ENCODE assay signal across 1 cellular context in the genomic region with DNA sequence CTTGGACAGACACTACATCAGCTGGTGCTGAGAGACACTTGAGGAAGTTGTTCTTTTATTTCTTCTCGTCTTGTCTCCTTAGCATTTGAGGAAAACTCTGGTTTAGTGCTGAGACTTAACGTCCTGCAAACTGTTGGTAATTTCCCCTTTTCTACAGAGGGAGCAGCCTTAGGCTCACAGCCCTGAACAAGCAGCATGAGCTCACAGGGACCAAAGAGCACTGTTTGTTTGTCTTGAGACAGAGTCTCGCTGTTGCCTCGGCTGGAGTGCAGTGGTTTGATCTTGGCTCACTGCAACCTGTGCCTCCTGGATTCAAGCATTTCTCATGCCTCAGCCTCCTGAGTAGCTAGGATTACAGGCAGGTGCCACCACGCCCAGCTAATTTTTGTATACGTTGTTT.
TF ChIP-seq lines count a peak whose summit lies in the region.

No MANE protein-coding gene starts in this region.

TF ChIP-seq in HepG2, 621 proteins besides CTCF, POLR2A, EP300 and RAD21 (continued from another document and continues in another):
- TF ChIP-seq AKNA (CRISPR knock-in tag; IDR thresholded peaks at IDR 0.05; ENCODE audit: borderline replicate concordance) (no peak), HNRNPK (IDR thresholded peaks at IDR 0.05; ENCODE audit: low read depth, low read length, poor library complexity, severe bottlenecking) (no peak), SSRP1 (CRISPR knock-in tag; IDR thresholded peaks at IDR 0.05) (peak; percentile 53; the same call in 1 of the 2 replicates), MIER2 (CRISPR knock-in tag; IDR thresholded peaks at IDR 0.05) (0 out of 2 replicates have a peak, but pooled peaks have one; percentile 27), ASH2L (IDR thresholded peaks at IDR 0.05; ENCODE audit: insufficient read length, low read depth, low read length) (no peak), ZSCAN31 (CRISPR knock-in tag; IDR thresholded peaks at IDR 0.05; ENCODE audit: low read depth) (no peak), ZNF275 (CRISPR knock-in tag; IDR thresholded peaks at IDR 0.05; ENCODE audit: borderline replicate concordance) (no peak), BHLHE40 (IDR thresholded peaks at IDR 0.05; ENCODE audit: low read length) (no peak), NRL (CRISPR knock-in tag; IDR thresholded peaks at IDR 0.05; ENCODE audit: borderline replicate concordance) (no peak), ZNF713 (CRISPR knock-in tag; IDR thresholded peaks at IDR 0.05) (no peak), TFDP1 (CRISPR knock-in tag; IDR thresholded peaks at IDR 0.05; ENCODE audit: borderline replicate concordance) (peak; percentile 20; the same call in 1 of the 2 replicates), MTERF4 (CRISPR knock-in tag; IDR thresholded peaks at IDR 0.05) (no peak), PITX1 (CRISPR knock-in tag; IDR thresholded peaks at IDR 0.05) (0 out of 2 replicates have a peak, but pooled peaks have one; percentile 21), BRCA1 (CRISPR knock-in tag; IDR thresholded peaks at IDR 0.05) (no peak), ZBTB42 (CRISPR knock-in tag; IDR thresholded peaks at IDR 0.05) (no peak), SYNCRIP (IDR thresholded peaks at IDR 0.05; ENCODE audit: insufficient read depth, low read depth, low read length) (no peak), ZFP1 (CRISPR knock-in tag; IDR thresholded peaks at IDR 0.05) (no peak), FOXK1 (CRISPR knock-in tag; IDR thresholded peaks at IDR 0.05; ENCODE audit: borderline replicate concordance, low read depth) (no peak), BCL3 (CRISPR knock-in tag; IDR thresholded peaks at IDR 0.05) (no peak), MAX (IDR thresholded peaks at IDR 0.05) (peak; percentile 19; the same call in 1 of the 2 replicates), ZFP90 (CRISPR knock-in tag; IDR thresholded peaks at IDR 0.05; ENCODE audit: borderline replicate concordance) (no peak)
- TF ChIP-seq, protein P1, sequence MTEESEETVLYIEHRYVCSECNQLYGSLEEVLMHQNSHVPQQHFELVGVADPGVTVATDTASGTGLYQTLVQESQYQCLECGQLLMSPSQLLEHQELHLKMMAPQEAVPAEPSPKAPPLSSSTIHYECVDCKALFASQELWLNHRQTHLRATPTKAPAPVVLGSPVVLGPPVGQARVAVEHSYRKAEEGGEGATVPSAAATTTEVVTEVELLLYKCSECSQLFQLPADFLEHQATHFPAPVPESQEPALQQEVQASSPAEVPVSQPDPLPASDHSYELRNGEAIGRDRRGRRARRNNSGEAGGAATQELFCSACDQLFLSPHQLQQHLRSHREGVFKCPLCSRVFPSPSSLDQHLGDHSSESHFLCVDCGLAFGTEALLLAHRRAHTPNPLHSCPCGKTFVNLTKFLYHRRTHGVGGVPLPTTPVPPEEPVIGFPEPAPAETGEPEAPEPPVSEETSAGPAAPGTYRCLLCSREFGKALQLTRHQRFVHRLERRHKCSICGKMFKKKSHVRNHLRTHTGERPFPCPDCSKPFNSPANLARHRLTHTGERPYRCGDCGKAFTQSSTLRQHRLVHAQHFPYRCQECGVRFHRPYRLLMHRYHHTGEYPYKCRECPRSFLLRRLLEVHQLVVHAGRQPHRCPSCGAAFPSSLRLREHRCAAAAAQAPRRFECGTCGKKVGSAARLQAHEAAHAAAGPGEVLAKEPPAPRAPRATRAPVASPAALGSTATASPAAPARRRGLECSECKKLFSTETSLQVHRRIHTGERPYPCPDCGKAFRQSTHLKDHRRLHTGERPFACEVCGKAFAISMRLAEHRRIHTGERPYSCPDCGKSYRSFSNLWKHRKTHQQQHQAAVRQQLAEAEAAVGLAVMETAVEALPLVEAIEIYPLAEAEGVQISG (CRISPR knock-in tag; IDR thresholded peaks at IDR 0.05): peak; percentile 49; the same call in 1 of the 2 replicates
- TF ChIP-seq, protein P2, sequence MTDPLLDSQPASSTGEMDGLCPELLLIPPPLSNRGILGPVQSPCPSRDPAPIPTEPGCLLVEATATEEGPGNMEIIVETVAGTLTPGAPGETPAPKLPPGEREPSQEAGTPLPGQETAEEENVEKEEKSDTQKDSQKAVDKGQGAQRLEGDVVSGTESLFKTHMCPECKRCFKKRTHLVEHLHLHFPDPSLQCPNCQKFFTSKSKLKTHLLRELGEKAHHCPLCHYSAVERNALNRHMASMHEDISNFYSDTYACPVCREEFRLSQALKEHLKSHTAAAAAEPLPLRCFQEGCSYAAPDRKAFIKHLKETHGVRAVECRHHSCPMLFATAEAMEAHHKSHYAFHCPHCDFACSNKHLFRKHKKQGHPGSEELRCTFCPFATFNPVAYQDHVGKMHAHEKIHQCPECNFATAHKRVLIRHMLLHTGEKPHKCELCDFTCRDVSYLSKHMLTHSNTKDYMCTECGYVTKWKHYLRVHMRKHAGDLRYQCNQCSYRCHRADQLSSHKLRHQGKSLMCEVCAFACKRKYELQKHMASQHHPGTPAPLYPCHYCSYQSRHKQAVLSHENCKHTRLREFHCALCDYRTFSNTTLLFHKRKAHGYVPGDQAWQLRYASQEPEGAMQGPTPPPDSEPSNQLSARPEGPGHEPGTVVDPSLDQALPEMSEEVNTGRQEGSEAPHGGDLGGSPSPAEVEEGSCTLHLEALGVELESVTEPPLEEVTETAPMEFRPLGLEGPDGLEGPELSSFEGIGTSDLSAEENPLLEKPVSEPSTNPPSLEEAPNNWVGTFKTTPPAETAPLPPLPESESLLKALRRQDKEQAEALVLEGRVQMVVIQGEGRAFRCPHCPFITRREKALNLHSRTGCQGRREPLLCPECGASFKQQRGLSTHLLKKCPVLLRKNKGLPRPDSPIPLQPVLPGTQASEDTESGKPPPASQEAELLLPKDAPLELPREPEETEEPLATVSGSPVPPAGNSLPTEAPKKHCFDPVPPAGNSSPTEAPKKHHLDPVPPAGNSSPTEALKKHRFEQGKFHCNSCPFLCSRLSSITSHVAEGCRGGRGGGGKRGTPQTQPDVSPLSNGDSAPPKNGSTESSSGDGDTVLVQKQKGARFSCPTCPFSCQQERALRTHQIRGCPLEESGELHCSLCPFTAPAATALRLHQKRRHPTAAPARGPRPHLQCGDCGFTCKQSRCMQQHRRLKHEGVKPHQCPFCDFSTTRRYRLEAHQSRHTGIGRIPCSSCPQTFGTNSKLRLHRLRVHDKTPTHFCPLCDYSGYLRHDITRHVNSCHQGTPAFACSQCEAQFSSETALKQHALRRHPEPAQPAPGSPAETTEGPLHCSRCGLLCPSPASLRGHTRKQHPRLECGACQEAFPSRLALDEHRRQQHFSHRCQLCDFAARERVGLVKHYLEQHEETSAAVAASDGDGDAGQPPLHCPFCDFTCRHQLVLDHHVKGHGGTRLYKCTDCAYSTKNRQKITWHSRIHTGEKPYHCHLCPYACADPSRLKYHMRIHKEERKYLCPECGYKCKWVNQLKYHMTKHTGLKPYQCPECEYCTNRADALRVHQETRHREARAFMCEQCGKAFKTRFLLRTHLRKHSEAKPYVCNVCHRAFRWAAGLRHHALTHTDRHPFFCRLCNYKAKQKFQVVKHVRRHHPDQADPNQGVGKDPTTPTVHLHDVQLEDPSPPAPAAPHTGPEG (CRISPR knock-in tag; IDR thresholded peaks at IDR 0.05): no peak
- TF ChIP-seq, protein P3, sequence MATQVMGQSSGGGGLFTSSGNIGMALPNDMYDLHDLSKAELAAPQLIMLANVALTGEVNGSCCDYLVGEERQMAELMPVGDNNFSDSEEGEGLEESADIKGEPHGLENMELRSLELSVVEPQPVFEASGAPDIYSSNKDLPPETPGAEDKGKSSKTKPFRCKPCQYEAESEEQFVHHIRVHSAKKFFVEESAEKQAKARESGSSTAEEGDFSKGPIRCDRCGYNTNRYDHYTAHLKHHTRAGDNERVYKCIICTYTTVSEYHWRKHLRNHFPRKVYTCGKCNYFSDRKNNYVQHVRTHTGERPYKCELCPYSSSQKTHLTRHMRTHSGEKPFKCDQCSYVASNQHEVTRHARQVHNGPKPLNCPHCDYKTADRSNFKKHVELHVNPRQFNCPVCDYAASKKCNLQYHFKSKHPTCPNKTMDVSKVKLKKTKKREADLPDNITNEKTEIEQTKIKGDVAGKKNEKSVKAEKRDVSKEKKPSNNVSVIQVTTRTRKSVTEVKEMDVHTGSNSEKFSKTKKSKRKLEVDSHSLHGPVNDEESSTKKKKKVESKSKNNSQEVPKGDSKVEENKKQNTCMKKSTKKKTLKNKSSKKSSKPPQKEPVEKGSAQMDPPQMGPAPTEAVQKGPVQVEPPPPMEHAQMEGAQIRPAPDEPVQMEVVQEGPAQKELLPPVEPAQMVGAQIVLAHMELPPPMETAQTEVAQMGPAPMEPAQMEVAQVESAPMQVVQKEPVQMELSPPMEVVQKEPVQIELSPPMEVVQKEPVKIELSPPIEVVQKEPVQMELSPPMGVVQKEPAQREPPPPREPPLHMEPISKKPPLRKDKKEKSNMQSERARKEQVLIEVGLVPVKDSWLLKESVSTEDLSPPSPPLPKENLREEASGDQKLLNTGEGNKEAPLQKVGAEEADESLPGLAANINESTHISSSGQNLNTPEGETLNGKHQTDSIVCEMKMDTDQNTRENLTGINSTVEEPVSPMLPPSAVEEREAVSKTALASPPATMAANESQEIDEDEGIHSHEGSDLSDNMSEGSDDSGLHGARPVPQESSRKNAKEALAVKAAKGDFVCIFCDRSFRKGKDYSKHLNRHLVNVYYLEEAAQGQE (IDR thresholded peaks at IDR 0.05; ENCODE audit: borderline replicate concordance in 1 of 2, low read depth in 1 of 2, low read length in 2 of 2): no peak
